In the genomic region with DNA sequence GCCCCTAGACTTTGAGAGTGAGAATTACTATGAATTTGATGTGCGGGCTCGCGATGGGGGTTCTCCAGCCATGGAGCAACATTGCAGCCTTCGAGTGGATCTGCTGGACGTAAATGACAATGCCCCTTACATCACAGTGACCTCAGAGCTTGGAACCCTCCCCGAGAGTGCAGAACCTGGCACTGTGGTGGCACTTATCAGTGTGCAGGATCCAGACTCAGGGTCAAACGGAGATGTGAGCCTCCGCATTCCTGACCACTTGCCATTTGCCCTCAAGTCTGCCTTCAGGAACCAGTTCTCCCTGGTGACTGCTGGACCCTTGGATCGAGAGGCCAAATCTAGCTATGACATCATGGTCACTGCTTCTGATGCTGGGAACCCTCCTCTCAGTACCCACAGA, we compare ENCODE assay signal across 12 cellular contexts. TPM values are rescaled to one million over a fixed set of nuclear protein-coding genes. Genes with fewer than 3 reads are reported as not detected.
"Had no signal": no experiment of that assay in that cellular context is flagged by ENCODE, and none has a peak within 500 bp of the region (broad histone marks: within the 10 kb centered on the region; RNA-seq: fewer than 3 reads in every experiment).

No MANE protein-coding gene starts in this region.

- ATAC-seq: foreskin keratinocyte had no signal

- H3K9me3 ChIP-seq: prostate gland, testis had no signal

- H3K9me3 Mint-ChIP-seq: activated CD4-positive, alpha-beta memory T cell treated with anti-CD3 and anti-CD28 coated beads for 36 hours; activated naive CD8-positive, alpha-beta T cell treated with anti-CD3 and anti-CD28 coated beads, Interleukin-2, amount 10 ng/mL, durations not matched to agents 7 days and 5 days; stimulated activated naive CD8-positive, alpha-beta T cell treated with anti-CD3 and anti-CD28 coated beads, Interleukin-15, Interleukin-2, amounts not matched to agents 100 ng/mL and 50 ng/mL, for 24 hours; T-helper 2 cell treated with Interferon-gamma antibody and Interleukin-4, amounts not matched to agents 5 μg/mL and 100 μg/mL, for 36 hours had no signal

- H3K4me3 Mint-ChIP-seq: activated CD4-positive, alpha-beta memory T cell treated with anti-CD3 and anti-CD28 coated beads for 36 hours; activated naive CD8-positive, alpha-beta T cell treated with anti-CD3 and anti-CD28 coated beads, Interleukin-2, amount 10 ng/mL, durations not matched to agents 7 days and 5 days; T-helper 2 cell treated with Interferon-gamma antibody and Interleukin-4, amounts not matched to agents 5 μg/mL and 100 μg/mL, for 36 hours had no signal

- H3K36me3 Mint-ChIP-seq: activated CD4-positive, alpha-beta memory T cell treated with anti-CD3 and anti-CD28 coated beads for 36 hours; activated naive CD8-positive, alpha-beta T cell treated with anti-CD3 and anti-CD28 coated beads, Interleukin-2, amount 10 ng/mL, durations not matched to agents 7 days and 5 days had no signal

- DNase-seq: activated CD4-positive, alpha-beta memory T cell treated with anti-CD3 and anti-CD28 coated beads for 36 hours; activated CD4-positive, alpha-beta T cell treated with anti-CD3 and anti-CD28 coated beads for 1 hour; activated naive CD8-positive, alpha-beta T cell treated with anti-CD3 and anti-CD28 coated beads, Interleukin-2, amount 10 ng/mL, durations not matched to agents 7 days and 5 days; anterior cingulate cortex; foreskin keratinocyte; kidney glomerular epithelial cell; stimulated activated CD4-positive, alpha-beta T cell treated with anti-CD3 and anti-CD28 coated beads, Interleukin-4, amount 100 ng/mL, for 1 hour; stimulated activated CD8-positive, alpha-beta memory T cell treated with anti-CD3 and anti-CD28 coated beads, Interleukin-4, amount 100 ng/mL, for 48 hours; testis had no signal

- H3K4me1 ChIP-seq: prostate gland had no signal

- H3K27ac ChIP-seq: foreskin keratinocyte, prostate gland, testis had no signal

- H3K27ac Mint-ChIP-seq: activated CD4-positive, alpha-beta memory T cell treated with anti-CD3 and anti-CD28 coated beads for 36 hours; activated naive CD8-positive, alpha-beta T cell treated with anti-CD3 and anti-CD28 coated beads, Interleukin-2, amount 10 ng/mL, durations not matched to agents 7 days and 5 days; stimulated activated naive CD8-positive, alpha-beta T cell treated with anti-CD3 and anti-CD28 coated beads, Interleukin-15, Interleukin-2, amounts not matched to agents 100 ng/mL and 50 ng/mL, for 24 hours; T-helper 2 cell treated with Interferon-gamma antibody and Interleukin-4, amounts not matched to agents 5 μg/mL and 100 μg/mL, for 36 hours had no signal

- H3K4me3 ChIP-seq: prostate gland, testis had no signal

- H3K4me1 Mint-ChIP-seq: activated naive CD8-positive, alpha-beta T cell treated with anti-CD3 and anti-CD28 coated beads, Interleukin-2, amount 10 ng/mL, durations not matched to agents 7 days and 5 days had no signal

- H3K36me3 ChIP-seq: prostate gland had no signal

- H3K27me3 ChIP-seq: foreskin keratinocyte, testis had no signal

RNA-seq across cellular contexts. Expression of gene PCDHGC4, which starts 1.3 kb away (rescaled TPM):
- total RNA-seq: activated CD4-positive, alpha-beta memory T cell treated with anti-CD3 and anti-CD28 coated beads for 36 hours; activated naive CD8-positive, alpha-beta T cell treated with anti-CD3 and anti-CD28 coated beads, Interleukin-2, amount 10 ng/mL, durations not matched to agents 7 days and 5 days had no signal

RNA-seq across cellular contexts. Expression of gene PCDHGC5, which starts 2.8 kb away (rescaled TPM):
- total RNA-seq: activated CD4-positive, alpha-beta memory T cell treated with anti-CD3 and anti-CD28 coated beads for 36 hours; activated naive CD8-positive, alpha-beta T cell treated with anti-CD3 and anti-CD28 coated beads, Interleukin-2, amount 10 ng/mL, durations not matched to agents 7 days and 5 days had no signal

RNA-seq across cellular contexts. Expression of gene PCDHGC3, which starts 10.3 kb away (rescaled TPM):
- total RNA-seq: activated CD4-positive, alpha-beta memory T cell treated with anti-CD3 and anti-CD28 coated beads for 36 hours; activated naive CD8-positive, alpha-beta T cell treated with anti-CD3 and anti-CD28 coated beads, Interleukin-2, amount 10 ng/mL, durations not matched to agents 7 days and 5 days had no signal
